In the genomic region with DNA sequence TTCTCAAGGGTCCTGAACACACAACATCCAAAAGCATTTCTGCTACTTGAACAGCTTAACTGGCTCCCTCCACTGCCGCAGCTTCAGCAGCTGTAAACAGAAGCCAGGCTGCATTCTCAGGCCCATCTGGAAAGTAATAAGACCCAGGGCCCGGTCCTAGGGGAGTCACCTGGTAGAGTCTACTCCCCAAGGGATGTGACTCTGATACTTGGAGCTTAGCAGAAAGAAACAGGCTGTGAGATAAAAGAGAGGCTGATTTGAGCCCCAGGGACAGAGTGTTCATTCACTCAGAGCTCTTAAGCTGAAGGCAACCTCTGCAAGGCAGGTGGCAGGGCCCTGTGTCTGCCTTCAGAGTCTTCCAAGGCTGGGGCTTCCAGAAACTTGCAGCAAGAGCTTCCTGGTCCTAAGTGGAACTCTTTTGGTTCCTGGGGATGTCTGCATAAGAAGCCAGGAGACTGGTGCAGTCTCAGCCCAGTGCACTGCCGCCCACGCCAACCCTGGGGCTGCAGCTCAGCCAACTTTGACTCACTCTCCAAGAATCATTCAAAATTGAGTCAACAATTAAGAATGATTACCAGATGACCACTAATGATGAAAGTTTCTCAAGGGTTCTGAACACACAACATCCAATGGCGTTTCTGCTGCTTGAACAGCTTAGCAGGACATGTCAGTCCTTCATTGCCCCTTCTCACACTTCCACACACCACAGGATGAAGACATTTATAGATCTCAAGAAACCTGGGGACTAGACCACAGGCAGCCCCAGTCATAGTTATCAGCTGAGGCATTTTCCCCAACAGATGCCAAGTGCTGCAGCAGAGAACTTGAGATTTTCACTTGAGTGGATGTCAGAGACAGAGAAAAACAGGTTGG, we compare ENCODE assay signal across 8 cellular contexts.
DNase-seq lines count a peak whose midpoint lies in the region; ATAC-seq, FAIRE-seq and TF ChIP-seq lines count a peak whose summit lies in the region.

No MANE protein-coding gene starts in this region.

- dilution Hi-C loops in keratinocyte (cut with MboI; ENCODE audit: extremely low pct_ligation_motif_present, low sequenced_read_pairs): no loop called here

- peaks cover 40% of the 10 kb centered on the region for H3K4me1 ChIP-seq in keratinocyte (ENCODE audit: control insufficient read depth, extremely low read depth, insufficient read depth, low read length)

- no peaks in the 10 kb centered on the region for H4K20me1 ChIP-seq in keratinocyte (ENCODE audit: control insufficient read depth, extremely low read depth, insufficient read depth, low read length)

- no peaks in the 10 kb centered on the region for H3K9me3 ChIP-seq in keratinocyte (ENCODE audit: control insufficient read depth, low read depth, low read length)

- DNase-seq in D721Med (ENCODE audit: insufficient read length, low spot score): peak; percentile 31
- DNase-seq in RKO (ENCODE audit: low spot score): peak; percentile 63
- DNase-seq in keratinocyte (ENCODE audit: low read depth, low spot score): peak; percentile 65
- no peak for DNase-seq in NCI-H187 (lab: John Stamatoyannopoulos, UW)
- DNase-seq in NCI-H1092 (lab: John Stamatoyannopoulos, UW): no peak

- H3K79me2 ChIP-seq in keratinocyte (ENCODE audit: control insufficient read depth, insufficient read depth, low read length): no peaks in the 10 kb centered on the region

- no peak for TF ChIP-seq CTCF in D721Med (IDR thresholded peaks at IDR 0.05; ENCODE audit: insufficient read depth, missing control alignments)
- no peak for TF ChIP-seq CTCF in keratinocyte (optimal IDR thresholded peaks at IDR 0.05 in 1 of 3, IDR thresholded peaks at IDR 0.05 in 1 of 3, conservative IDR thresholded peaks at IDR 0.05 in 1 of 3; ENCODE audit: extremely low read depth in 1 of 3, insufficient read depth in 2 of 3, low read length in 3 of 3)

- no peaks in the 10 kb centered on the region for H3K9me1 ChIP-seq in keratinocyte (ENCODE audit: control insufficient read depth, extremely low read depth, insufficient read depth, low read length)

- H3K4me2 ChIP-seq in keratinocyte (ENCODE audit: control insufficient read depth, extremely low read depth, insufficient read depth, low read depth, low read length): peak overlapping the region; percentile 39

- ATAC-seq in HG02571 (IDR thresholded peaks at IDR 0.05; ENCODE audit: unreplicated experiment) (peak; percentile 54), HG03280 (IDR thresholded peaks at IDR 0.05; ENCODE audit: unreplicated experiment) (no peak), GM18519 (IDR thresholded peaks at IDR 0.05; ENCODE audit: low FRiP score, unreplicated experiment) (no peak)

- no peak for FAIRE-seq in D721Med (lab: Jason Lieb, UNC)
- FAIRE-seq in keratinocyte (lab: Jason Lieb, UNC): peak; percentile 89

- no peak overlapping the region for H3K4me3 ChIP-seq in keratinocyte (ENCODE audit: control insufficient read depth in 2 of 3, extremely low read depth in 1 of 3, insufficient read depth in 2 of 3, low read depth in 1 of 3, low read length in 3 of 3)

- H2AFZ ChIP-seq in keratinocyte (ENCODE audit: control insufficient read depth, low read length): peak overlapping the region; percentile 51

- no peak overlapping the region for H3K9ac ChIP-seq in keratinocyte (ENCODE audit: control insufficient read depth, extremely low read depth, insufficient read depth, low read length)

- H3K27me3 ChIP-seq in keratinocyte (ENCODE audit: control insufficient read depth, extremely low read depth, insufficient read depth, low read length): no peaks in the 10 kb centered on the region

- no peaks in the 10 kb centered on the region for H3K36me3 ChIP-seq in keratinocyte (ENCODE audit: control insufficient read depth in 2 of 2, extremely low read depth in 1 of 2, insufficient read depth in 2 of 2, low read length in 2 of 2)

- peak overlapping the region; percentile 53 for H3K27ac ChIP-seq in keratinocyte (ENCODE audit: control insufficient read depth, insufficient read depth, low read length)

Comparison
In these comparisons a context has a peak if more than half of its experiments do, and no peak if none do; other contexts are left out.
1. DNase-seq: peak in D721Med (single experiment), RKO (single experiment) and keratinocyte (single experiment); none in NCI-H187 (0 of 2) and NCI-H1092 (single experiment).